8 cellular contexts compared by ENCODE assay signal in the genomic region with DNA sequence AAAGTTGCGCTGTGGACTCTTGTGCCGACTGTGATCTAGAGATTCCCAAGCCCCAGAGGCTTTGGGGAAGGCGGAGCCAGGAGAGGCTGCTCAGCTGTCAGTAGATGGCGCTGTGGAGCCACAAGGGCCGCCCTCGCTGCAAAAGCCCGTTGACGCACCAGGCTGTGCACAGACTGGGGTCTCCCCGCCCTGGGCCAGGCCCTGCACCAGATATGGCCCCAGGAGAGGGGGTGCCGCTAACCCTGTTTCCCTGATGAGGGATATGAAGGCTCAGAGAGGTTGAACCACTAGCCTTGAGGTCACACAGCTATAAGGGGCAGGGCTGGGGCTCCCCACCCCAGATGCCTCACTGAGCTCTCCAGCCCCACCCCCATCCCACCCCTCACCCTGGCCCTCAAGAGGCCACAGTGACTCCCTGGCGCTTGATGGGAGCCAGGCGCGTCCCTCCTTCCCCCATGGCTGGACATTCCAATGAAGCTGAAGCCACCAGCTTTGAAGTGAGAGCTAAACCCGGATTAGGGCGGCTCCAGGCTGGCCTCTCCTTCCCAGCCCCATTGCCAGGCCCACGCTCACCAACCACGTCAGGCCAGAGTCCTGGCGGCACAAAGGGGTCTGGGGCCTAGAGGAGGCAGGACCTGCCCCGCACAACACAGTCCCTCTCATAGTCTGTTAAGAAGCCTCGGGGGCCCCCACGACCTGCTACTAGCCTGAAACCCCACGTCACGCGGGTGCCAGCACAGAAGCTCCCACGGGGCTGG. TPM values are rescaled to one million over a fixed set of nuclear protein-coding genes. Genes with fewer than 3 reads are reported as not detected.
A peak's percentile ranks its signal among the peaks of the same experiment; 100 is the strongest.
DNase-seq lines count a peak whose midpoint lies in the region; ATAC-seq and TF ChIP-seq lines count a peak whose summit lies in the region.

No MANE protein-coding gene starts in this region.

- POLR2A ChIA-PET in CD4-positive, alpha-beta T cell (lab: Charles Lee): no interaction called here

- peak; percentile 75 for TF ChIP-seq CTCF in CD4-positive, alpha-beta T cell (IDR thresholded peaks at IDR 0.05)

- H3K4me1 Mint-ChIP-seq in CD4-positive, alpha-beta T cell (ENCODE audit: low read depth): no peaks in the 10 kb centered on the region
- no peaks in the 10 kb centered on the region for H3K4me1 Mint-ChIP-seq in memory B cell

- peak; percentile 48 to 73 (median 57) for DNase-seq in CD4-positive, alpha-beta T cell
- DNase-seq in HAP-1 (ENCODE audit: low spot score in 2 of 2): peak; percentile 58 to 93
- peak; percentile 13 for DNase-seq in NCI-H526 treated with DMSO at 0.1 percent for 48 hours (lab: John Stamatoyannopoulos, UW)
- DNase-seq in activated CD4-positive, alpha-beta T cell treated with anti-CD3 and anti-CD28 coated beads, Interleukin-2, amount 50 U/mL, for 48 hours: peak; percentile 77 to 82
- peak; percentile 66 to 74 for DNase-seq in memory B cell (ENCODE audit: low spot score in 2 of 2)
- DNase-seq in stimulated activated CD8-positive, alpha-beta memory T cell treated with anti-CD3 and anti-CD28 coated beads, Interleukin-15, amount 100 ng/mL, for 1 hour (ENCODE audit: low read depth): peak; percentile 51

- intact Hi-C loops in CD4-positive, alpha-beta T cell (cut with DNase I, micrococcal nuclease): loop anchor here (1.0 kb wide), 2 partner anchors 634 to 670 kb away; no protein-coding TSS in a partner anchor

- ATAC-seq in CD4-positive, alpha-beta T cell (ENCODE audit: poor library complexity): peak; percentile 69
- ATAC-seq in memory B cell (ENCODE audit: low read depth) (peak; percentile 81), HG02759 (IDR thresholded peaks at IDR 0.05; ENCODE audit: unreplicated experiment) (no peak)

- H3K4me1 ChIP-seq in HAP-1: peaks cover 8% of the 10 kb centered on the region
- peaks cover 20% of the 10 kb centered on the region for H3K4me1 ChIP-seq in ectodermal cell (ENCODE audit: control insufficient read depth, insufficient read depth, low read length)

- H3K9me3 Mint-ChIP-seq in CD4-positive, alpha-beta T cell: no peaks in the 10 kb centered on the region
- no peaks in the 10 kb centered on the region for H3K9me3 Mint-ChIP-seq in memory B cell

- H3K27ac ChIP-seq in CD4-positive, alpha-beta T cell (ENCODE audit: low read depth, low read length): no peak overlapping the region
- peak overlapping the region; percentile 11 for H3K27ac ChIP-seq in ectodermal cell (ENCODE audit: insufficient read depth, low read depth, low read length, poor library complexity, severe bottlenecking)

- peaks cover 4% of the 10 kb centered on the region for H3K27me3 Mint-ChIP-seq in CD4-positive, alpha-beta T cell
- no peaks in the 10 kb centered on the region for H3K27me3 Mint-ChIP-seq in memory B cell

- 38 to 42% methylated on average over 25 of the region's 25 CpGs for WGBS in ectodermal cell, 2 experiments

- CTCF ChIA-PET in CD4-positive, alpha-beta T cell (lab: Charles Lee): interaction anchor here (0.5 to 0.8 kb wide), 3 partner anchors 9 to 655 kb away, joined by 3 to 4 read pairs (median 4); no protein-coding TSS in a partner anchor

- no peaks in the 10 kb centered on the region for H3K36me3 ChIP-seq in HAP-1 (replicated peaks)
- no peaks in the 10 kb centered on the region for H3K36me3 ChIP-seq in ectodermal cell (ENCODE audit: control insufficient read depth, insufficient read depth, low read length)

- no peaks in the 10 kb centered on the region for H3K27me3 ChIP-seq in CD4-positive, alpha-beta T cell (ENCODE audit: control insufficient read depth, insufficient read depth, low read length)
- H3K27me3 ChIP-seq in HAP-1 (ENCODE audit: low read depth) (no peaks in the 10 kb centered on the region), ectodermal cell (ENCODE audit: control insufficient read depth, insufficient read depth, low read length, poor library complexity, severe bottlenecking) (peaks cover 4% of the 10 kb centered on the region)

- H3K4me3 ChIP-seq in HAP-1 (no peak overlapping the region), ectodermal cell (ENCODE audit: insufficient read depth, low read depth, low read length) (no peak overlapping the region)

- in situ Hi-C loops in HAP-1 (cut with MboI; ENCODE audit: low sequenced_read_pairs): no loop called here

- no peak overlapping the region for H3K4me3 Mint-ChIP-seq in CD4-positive, alpha-beta T cell
- H3K4me3 Mint-ChIP-seq in memory B cell: no peak overlapping the region

- H3K9me3 ChIP-seq in CD4-positive, alpha-beta T cell (ENCODE audit: control insufficient read depth, low read length): no peaks in the 10 kb centered on the region
- H3K9me3 ChIP-seq in HAP-1: no peaks in the 10 kb centered on the region
- no peaks in the 10 kb centered on the region for H3K9me3 ChIP-seq in ectodermal cell (ENCODE audit: control insufficient read depth, low read length)

- H3K27ac Mint-ChIP-seq in CD4-positive, alpha-beta T cell: no peak overlapping the region
- H3K27ac Mint-ChIP-seq in memory B cell: no peak overlapping the region

- H3K36me3 Mint-ChIP-seq in CD4-positive, alpha-beta T cell (ENCODE audit: low read depth): no peaks in the 10 kb centered on the region
- H3K36me3 Mint-ChIP-seq in memory B cell: no peaks in the 10 kb centered on the region

RNA-seq across cellular contexts. Expression of a gene that starts 26.4 kb away (rescaled TPM):
- total RNA-seq in CD4-positive, alpha-beta T cell: not detected
- not detected for polyA plus RNA-seq in ectodermal cell (2013, experiment 1 of 4)
- not detected for polyA plus RNA-seq in ectodermal cell (2013, experiment 2 of 4)
- polyA plus RNA-seq in ectodermal cell (2013, experiment 3 of 4): not detected
- polyA plus RNA-seq in ectodermal cell (2013, experiment 4 of 4): not detected

Comparison
In these comparisons a context has a peak if more than half of its experiments do, and no peak if none do; other contexts are left out.
1. DNase-seq: peak in every context shown above with its lines; median percentile 80 in activated CD4-positive, alpha-beta T cell treated with anti-CD3 and anti-CD28 coated beads, Interleukin-2, amount 50 U/mL, for 48 hours; 76 in HAP-1; 70 in memory B cell; 57 in CD4-positive, alpha-beta T cell; 51 in stimulated activated CD8-positive, alpha-beta memory T cell treated with anti-CD3 and anti-CD28 coated beads, Interleukin-15, amount 100 ng/mL, for 1 hour; 13 in NCI-H526 treated with DMSO at 0.1 percent for 48 hours.